8 cellular contexts compared by ENCODE assay signal in the genomic region with DNA sequence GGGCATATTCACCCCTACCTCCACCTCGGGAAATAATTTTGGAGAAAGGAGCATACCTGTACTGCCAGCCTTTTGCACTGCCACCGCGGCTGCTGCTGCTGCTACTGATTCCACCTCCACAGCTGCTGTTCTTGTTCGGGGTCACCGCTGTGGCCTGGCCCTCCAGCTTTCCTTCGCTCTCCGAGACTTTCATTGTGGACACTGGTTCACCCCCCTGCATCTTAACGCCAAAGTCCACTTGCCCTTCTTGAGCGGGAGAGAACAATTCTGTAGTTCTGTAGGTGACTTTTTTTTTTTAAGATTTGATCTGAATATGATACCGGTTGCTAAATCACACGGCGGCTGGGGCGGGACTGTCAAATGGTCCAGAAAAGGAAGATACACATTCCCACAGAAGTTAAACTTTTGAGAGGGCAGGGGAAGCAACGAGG. TPM values are rescaled to one million over a fixed set of nuclear protein-coding genes. Genes with fewer than 3 reads are reported as not detected.
DNase-seq lines count a peak whose midpoint lies in the region; ATAC-seq and TF ChIP-seq lines count a peak whose summit lies in the region.

No MANE protein-coding gene starts in this region.

- H3K9me2 ChIP-seq in OCI-LY7 (ENCODE audit: insufficient read depth, low read length) = no peaks in the 10 kb centered on the region

- peak overlapping the region; percentile 83 for H3K4me2 ChIP-seq in OCI-LY7 (ENCODE audit: low read length)

- H3K9me3 ChIP-seq in OCI-LY7 (ENCODE audit: low read length) (no peaks in the 10 kb centered on the region), mucosa of rectum (ENCODE audit: control insufficient read depth in 2 of 2, low read length in 2 of 2) (no peaks in the 10 kb centered on the region), uterus (no peaks in the 10 kb centered on the region)

- H3K9ac ChIP-seq in mucosa of rectum (ENCODE audit: low read depth in 1 of 2, low read length in 2 of 2) = peak overlapping the region; percentile 89 to 93

- TF ChIP-seq CTCF in OCI-LY7 (conservative IDR thresholded peaks at IDR 0.05; ENCODE audit: low read length) = no peak
- TF ChIP-seq CTCF in dorsolateral prefrontal cortex (IDR thresholded peaks at IDR 0.05 in 54 of 56, conservative IDR thresholded peaks at IDR 0.05 in 2 of 56; ENCODE audit: low read depth in 1 of 56, partially characterized antibody in 56 of 56) = no peak
- no peak for TF ChIP-seq CTCF in uterus (IDR thresholded peaks at IDR 0.05)

- peaks cover 50% of the 10 kb centered on the region; the same call in 1 of the 2 replicates for H3K79me2 ChIP-seq in OCI-LY7 (ENCODE audit: insufficient read depth, low read depth, low read length)

- H3K27me3 ChIP-seq in dorsolateral prefrontal cortex (no peaks in the 10 kb centered on the region), mucosa of rectum (ENCODE audit: control insufficient read depth in 2 of 2, insufficient read depth in 2 of 2, low read length in 2 of 2) (no peaks in the 10 kb centered on the region), uterus (no peaks in the 10 kb centered on the region)

- no TSS peak for BruUV-seq in OCI-LY7 (replicated peaks; lab: Mats Ljungman, UMichigan)

- H3K27ac ChIP-seq in OCI-LY7 (ENCODE audit: low read depth, low read length, poor library complexity, severe bottlenecking) (peak overlapping the region; percentile 79), dorsolateral prefrontal cortex (peak overlapping the region; percentile 30 to 96 (median 91)), mucosa of rectum (ENCODE audit: low read depth in 2 of 2, low read length in 2 of 2) (peak overlapping the region; percentile 92 to 94), uterus (peak overlapping the region; percentile 84 to 97)

- no peak for TF ChIP-seq POLR2A in uterus (IDR thresholded peaks at IDR 0.05)

- H3K4me3 ChIP-seq in OCI-LY7 (ENCODE audit: low read depth, low read length, poor library complexity, severe bottlenecking) = peak overlapping the region; percentile 94
- H3K4me3 ChIP-seq in dorsolateral prefrontal cortex = peak overlapping the region; percentile 51 to 98 (median 87)
- H3K4me3 ChIP-seq in mucosa of rectum (ENCODE audit: low read length in 2 of 2) = peak overlapping the region; percentile 97 to 98
- H3K4me3 ChIP-seq in uterus = peak overlapping the region; percentile 49 to 84

- ATAC-seq in HG02642 (IDR thresholded peaks at IDR 0.05; ENCODE audit: poor library complexity, unreplicated experiment) = no peak

- CTCF ChIA-PET in OCI-LY7 (lab: Charles Lee; ENCODE audit: unreplicated experiment) = no interaction called here

- H2AFZ ChIP-seq in OCI-LY7 (ENCODE audit: low read length) = peak overlapping the region; percentile 73

- DNase-seq in DMS53 (lab: John Stamatoyannopoulos, UW) (peak; percentile 34), DMS53 treated with DMSO at 0.1 percent for 48 hours (lab: John Stamatoyannopoulos, UW; ENCODE audit: unreplicated experiment) (no peak), OCI-LY7 (ENCODE audit: low spot score) (peak; percentile 10), dorsolateral prefrontal cortex (peak in 1 of 10 donors; percentile 5), uterus (no peak), SHP77 treated with DMSO at 0.1 percent for 48 hours (lab: John Stamatoyannopoulos, UW) (no peak)

- intact Hi-C loops in OCI-LY7 (cut with micrococcal nuclease; ENCODE audit: unreplicated experiment) (loop anchor here (1.0 to 10.0 kb wide), 6 partner anchors 219 to 860 kb away; a partner anchor contains a TSS), dorsolateral prefrontal cortex (cut with DNase I) (loop anchor here (2.0 to 10.0 kb wide), 4 partner anchors 217 to 600 kb away; a partner anchor contains a TSS), uterus (cut with DNase I; ENCODE audit: low total_unique reads) (no loop called here)

- POLR2A ChIA-PET in OCI-LY7 (lab: Charles Lee) = no interaction called here

- H3K4me1 ChIP-seq in OCI-LY7 (ENCODE audit: insufficient read depth, low read length, poor library complexity, severe bottlenecking) (peaks cover 39% of the 10 kb centered on the region), mucosa of rectum (ENCODE audit: control insufficient read depth in 2 of 2, insufficient read depth in 2 of 2, low read length in 2 of 2) (peaks cover 5 to 10% of the 10 kb centered on the region in 2 donors), uterus (peaks cover 0 to 7% of the 10 kb centered on the region in 2 donors)

- no peaks in the 10 kb centered on the region; the same call in 1 of the 2 replicates for H3K36me3 ChIP-seq in OCI-LY7 (ENCODE audit: insufficient read depth, low read length)
- no peaks in the 10 kb centered on the region for H3K36me3 ChIP-seq in mucosa of rectum (ENCODE audit: control insufficient read depth in 2 of 2, insufficient read depth in 2 of 2, low read length in 2 of 2)
- H3K36me3 ChIP-seq in uterus = no peaks in the 10 kb centered on the region

- peaks cover 19% of the 10 kb centered on the region; the same call in 1 of the 2 replicates for H4K20me1 ChIP-seq in OCI-LY7 (ENCODE audit: insufficient read depth, low read length)

RNA-seq across cellular contexts. Expression of a gene that starts 0.7 kb away (rescaled TPM):
- total RNA-seq in OCI-LY7 (2014; rRNA removed; shearing (Covaris generic)) = 7.1 TPM in 2 replicates
- total RNA-seq in OCI-LY7 (2022) (15.5 TPM in 2 replicates), dorsolateral prefrontal cortex (10 to 100 TPM; 11.8 to 38.0 (median 19.1) TPM), uterus (10 to 100 TPM in 2 of 4 donors, 1 to 10 TPM in 2; 2.6 to 21.1 (median 10.4) TPM)

Comparison
In these comparisons a context has a peak if more than half of its experiments do, and no peak if none do; other contexts are left out.
1. DNase-seq: peak in DMS53 (single experiment) and OCI-LY7 (single experiment); none in DMS53 treated with DMSO at 0.1 percent for 48 hours (single experiment), uterus (0 of 2) and SHP77 treated with DMSO at 0.1 percent for 48 hours (single experiment).
2. Peak in every context shown above with its lines, with median percentiles within 50 percentile points of each other: H3K27ac ChIP-seq and H3K4me3 ChIP-seq.